In the genomic region with DNA sequence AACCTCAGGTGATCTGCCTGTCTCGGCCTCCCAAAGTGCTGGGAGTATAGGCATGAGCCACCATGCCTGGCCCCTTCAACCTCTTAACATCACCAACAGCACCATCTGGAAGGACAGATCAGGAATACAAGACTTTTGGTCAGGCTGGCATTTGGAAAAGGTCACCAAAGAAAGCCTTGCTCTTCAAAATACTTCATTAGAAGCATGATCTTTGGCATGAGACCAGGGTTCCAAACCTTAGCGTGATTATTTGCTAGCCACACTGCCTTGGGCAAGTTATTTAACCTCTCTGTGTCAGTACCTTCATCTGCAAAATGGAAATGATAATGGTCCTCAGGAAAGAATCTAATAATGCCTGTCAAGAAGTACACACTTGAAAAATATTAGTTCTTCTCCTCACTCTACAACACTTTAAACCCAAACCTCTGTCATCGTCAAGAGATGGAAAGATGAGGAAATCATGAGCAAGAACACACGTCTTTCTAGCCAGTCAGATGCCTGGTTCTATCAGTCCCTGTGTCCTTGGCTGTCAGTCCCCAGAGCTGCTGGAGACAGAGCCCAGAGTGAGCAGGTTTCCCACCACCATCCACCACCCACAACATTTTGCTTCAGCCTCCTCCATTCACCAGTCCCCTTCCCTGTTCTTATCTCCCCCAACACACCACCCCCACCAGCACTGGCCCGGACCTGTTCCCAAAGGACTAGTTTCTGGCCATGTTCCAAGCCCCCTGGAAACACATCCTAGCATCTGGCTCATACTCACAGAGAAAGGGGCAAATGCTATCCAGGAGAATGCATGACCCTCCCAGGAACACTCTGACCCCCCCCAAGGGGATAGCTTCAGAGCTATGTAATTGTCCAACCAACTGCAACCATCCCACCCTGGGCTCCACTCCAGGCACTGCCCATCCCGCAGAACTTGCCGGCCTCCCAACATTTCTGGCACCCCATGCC, we compare ENCODE assay signal across 10 cellular contexts. TPM values are rescaled to one million over a fixed set of nuclear protein-coding genes. Genes with fewer than 3 reads are reported as not detected.
DNase-seq lines count a peak whose midpoint lies in the region; ATAC-seq and TF ChIP-seq lines count a peak whose summit lies in the region.
"Had no signal": no experiment of that assay in that cellular context is flagged by ENCODE, and none has a peak within 500 bp of the region (broad histone marks: within the 10 kb centered on the region; RNA-seq: fewer than 3 reads in every experiment).

No MANE protein-coding gene starts in this region.

- H3K27me3 Mint-ChIP-seq in activated CD8-positive, alpha-beta memory T cell treated with anti-CD3 and anti-CD28 coated beads, Interleukin-2, amount 10 ng/mL, durations not matched to agents 7 days and 5 days: peaks cover 55% of the 10 kb centered on the region

- no peak overlapping the region for H2AFZ ChIP-seq in GM23248

- no peak for TF ChIP-seq CTCF in brain microvascular endothelial cell (IDR thresholded peaks at IDR 0.05; ENCODE audit: low read depth, low read length, missing control alignments)
- no peak for TF ChIP-seq CTCF in sigmoid colon (IDR thresholded peaks at IDR 0.05)

- H4K20me1 ChIP-seq in GM23248 (ENCODE audit: insufficient read depth): no peaks in the 10 kb centered on the region

- H3K9me3 ChIP-seq in GM23248 (ENCODE audit: low read depth): no peaks in the 10 kb centered on the region
- H3K9me3 ChIP-seq in sigmoid colon: no peaks in the 10 kb centered on the region
- H3K9me3 ChIP-seq: Peyer's patch had no signal

- H3K9me2 ChIP-seq in GM23248 (ENCODE audit: insufficient read depth): no peaks in the 10 kb centered on the region

- H3K27me3 ChIP-seq in GM23248 (replicated peaks; ENCODE audit: insufficient read depth) (no peaks in the 10 kb centered on the region), brain microvascular endothelial cell (replicated peaks) (no peaks in the 10 kb centered on the region), sigmoid colon (no peaks in the 10 kb centered on the region)
- H3K27me3 ChIP-seq: Peyer's patch had no signal

- peak overlapping the region; percentile 85 for H3K4me2 ChIP-seq in GM23248 (ENCODE audit: unreplicated experiment)

- no peaks in the 10 kb centered on the region for H3K9me3 Mint-ChIP-seq in activated CD8-positive, alpha-beta memory T cell treated with anti-CD3 and anti-CD28 coated beads, Interleukin-2, amount 10 ng/mL, durations not matched to agents 7 days and 5 days (ENCODE audit: low read depth)

- peaks cover 9% of the 10 kb centered on the region; the same call in 1 of the 2 replicates for H3K4me1 ChIP-seq in GM23248 (ENCODE audit: insufficient read depth)
- peaks cover 0 to 32% (median 25%) of the 10 kb centered on the region in 4 donors for H3K4me1 ChIP-seq in sigmoid colon

- no peak for DNase-seq in GM23248
- DNase-seq in brain microvascular endothelial cell: no peak
- DNase-seq in left cardiac atrium: peak; percentile 64
- no peak for DNase-seq in sigmoid colon
- DNase-seq in globus pallidus (ENCODE audit: low spot score): no peak
- DNase-seq in activated CD8-positive, alpha-beta memory T cell treated with anti-CD3 and anti-CD28 coated beads, Interleukin-2, amount 10 ng/mL, durations not matched to agents 7 days and 5 days: no peak
- DNase-seq in GF-D8 (lab: John Stamatoyannopoulos, UW): no peak
- DNase-seq: effector memory CD4-positive, alpha-beta T cell had no signal

- H3K27ac ChIP-seq in GM23248: no peak overlapping the region
- no peak overlapping the region for H3K27ac ChIP-seq in brain microvascular endothelial cell
- peak overlapping the region; percentile 81 to 88 (median 87) for H3K27ac ChIP-seq in sigmoid colon

- H3K4me3 ChIP-seq in GM23248: peak overlapping the region; percentile 94
- peak overlapping the region; percentile 77 for H3K4me3 ChIP-seq in brain microvascular endothelial cell (ENCODE audit: low read depth, low read length)
- H3K4me3 ChIP-seq in sigmoid colon: peak overlapping the region in 3 of 4 donors; percentile 72 to 93 (median 73)

- intact Hi-C loops in left cardiac atrium (cut with DNase I) (no loop called here), sigmoid colon (cut with DNase I) (no loop called here)

- no peaks in the 10 kb centered on the region for H3K36me3 Mint-ChIP-seq in activated CD8-positive, alpha-beta memory T cell treated with anti-CD3 and anti-CD28 coated beads, Interleukin-2, amount 10 ng/mL, durations not matched to agents 7 days and 5 days

- no peak for TF ChIP-seq POLR2A in sigmoid colon (IDR thresholded peaks at IDR 0.05)

- no peak overlapping the region for H3K27ac Mint-ChIP-seq in activated CD8-positive, alpha-beta memory T cell treated with anti-CD3 and anti-CD28 coated beads, Interleukin-2, amount 10 ng/mL, durations not matched to agents 7 days and 5 days

- peaks cover 4% of the 10 kb centered on the region for H3K4me1 Mint-ChIP-seq in activated CD8-positive, alpha-beta memory T cell treated with anti-CD3 and anti-CD28 coated beads, Interleukin-2, amount 10 ng/mL, durations not matched to agents 7 days and 5 days

- ATAC-seq in left cardiac atrium: peak; percentile 65 to 79
- no peak for ATAC-seq in HG02840 (IDR thresholded peaks at IDR 0.05; ENCODE audit: low FRiP score, unreplicated experiment)
- no peak for ATAC-seq in activated CD8-positive, alpha-beta memory T cell treated with anti-CD3 and anti-CD28 coated beads, Interleukin-2, amount 10 ng/mL, durations not matched to agents 7 days and 5 days

- no peaks in the 10 kb centered on the region for H3F3A ChIP-seq in GM23248 (ENCODE audit: insufficient read depth)

- H3K4me3 Mint-ChIP-seq in activated CD8-positive, alpha-beta memory T cell treated with anti-CD3 and anti-CD28 coated beads, Interleukin-2, amount 10 ng/mL, durations not matched to agents 7 days and 5 days: no peak overlapping the region

- H3K36me3 ChIP-seq in GM23248 (ENCODE audit: low read depth) (no peaks in the 10 kb centered on the region; the same call in 1 of the 2 replicates), brain microvascular endothelial cell (replicated peaks) (peaks cover 12% of the 10 kb centered on the region), sigmoid colon (peaks cover 0 to 11% (median 9%) of the 10 kb centered on the region in 4 donors)

- in situ Hi-C loops in GM23248 (cut with MboI) (no loop called here), brain microvascular endothelial cell (cut with HindIII; ENCODE audit: low pct_ligation_motif_present, low sequenced_read_pairs) (no loop called here)

- 31 to 33% methylated on average over 7 of the region's 7 CpGs for WGBS in GM23248 (ENCODE audit: low coverage in 1 of 2, low lambda C conversion rate in 2 of 2, missing lambda C conversion rate in 2 of 2), 2 experiments
- WGBS in sigmoid colon, 2 donors: 43 to 67% methylated on average over 7 of the region's 7 CpGs

- CTCF ChIA-PET in activated CD8-positive, alpha-beta memory T cell treated with anti-CD3 and anti-CD28 coated beads, Interleukin-2, amount 10 ng/mL, durations not matched to agents 7 days and 5 days (lab: Charles Lee): interaction anchor here (0.6 to 3.1 kb wide), 2 partner anchors 9 to 1194 kb away, joined by 4 to 15 read pairs; no protein-coding TSS in a partner anchor

- peak overlapping the region; percentile 82; the same call in 1 of the 2 replicates for H3K9ac ChIP-seq in GM23248

- H3K79me2 ChIP-seq in GM23248 (ENCODE audit: insufficient read depth): peaks cover 53% of the 10 kb centered on the region

- no peak for TF ChIP-seq EP300 in sigmoid colon (IDR thresholded peaks at IDR 0.05)

RNA-seq across cellular contexts. Expression of a gene that starts 2.0 kb away (rescaled TPM):
- total RNA-seq in GM23248 (2014; rRNA removed; shearing (Covaris generic)): 24.8 and 25.8 TPM in 2 replicates
- polyA plus RNA-seq in GM23248 (2016; fragmentation: Nextera tagmentation; extraction: Ambion mirVana) (4.1 TPM in 2 replicates), sigmoid colon (10 to 100 TPM; 10.2 to 52.5 (median 10.9) TPM)
- total RNA-seq in left cardiac atrium (100 to 1,000 TPM in 1 of 2 donors, 10 to 100 TPM in 1; 51.5 to 113 TPM), sigmoid colon (10 to 100 TPM; 15.2 to 28.5 (median 16.6) TPM)
- under 1 TPM; 0.15 to 0.42 TPM for total RNA-seq in activated CD8-positive, alpha-beta memory T cell treated with anti-CD3 and anti-CD28 coated beads, Interleukin-2, amount 10 ng/mL, durations not matched to agents 7 days and 5 days

RNA-seq across cellular contexts. Expression of a gene that starts 31.4 kb away (rescaled TPM):
- total RNA-seq in GM23248 (2014; rRNA removed; shearing (Covaris generic)): 18.6 and 26.8 TPM in 2 replicates
- polyA plus RNA-seq in GM23248 (2016; fragmentation: Nextera tagmentation; extraction: Ambion mirVana) (22.4 and 22.6 TPM in 2 replicates), sigmoid colon (10 to 100 TPM; 21.0 to 23.4 (median 22.0) TPM)
- total RNA-seq in left cardiac atrium (1 to 10 TPM; 8.8 to 9.5 TPM), sigmoid colon (10 to 100 TPM; 10.7 to 32.1 (median 18.4) TPM)
- total RNA-seq in activated CD8-positive, alpha-beta memory T cell treated with anti-CD3 and anti-CD28 coated beads, Interleukin-2, amount 10 ng/mL, durations not matched to agents 7 days and 5 days: 10 to 100 TPM; 11.0 to 12.8 TPM

Comparison
In these comparisons a context has a peak if more than half of its experiments do, and no peak if none do; other contexts are left out.
1. H3K27ac ChIP-seq: peak in sigmoid colon (4 of 4); none in GM23248 (single experiment) and brain microvascular endothelial cell (single experiment).
2. ATAC-seq: peak in left cardiac atrium (2 of 2); none in HG02840 (single experiment) and activated CD8-positive, alpha-beta memory T cell treated with anti-CD3 and anti-CD28 coated beads, Interleukin-2, amount 10 ng/mL, durations not matched to agents 7 days and 5 days (single experiment).
3. RNA of a gene that starts 2.0 kb away (total RNA-seq): 51.5 to 113 TPM in left cardiac atrium, 24.8 to 25.8 TPM in GM23248 and 15.2 to 28.5 TPM in sigmoid colon; 0.15 to 0.42 TPM in activated CD8-positive, alpha-beta memory T cell treated with anti-CD3 and anti-CD28 coated beads, Interleukin-2, amount 10 ng/mL, durations not matched to agents 7 days and 5 days; every median in the first group is over 10 times any median in the second.
4. Peak in every context shown above with its lines, with median percentiles within 50 percentile points of each other: H3K4me3 ChIP-seq.